Comparison of ENCODE assay signal across 9 cellular contexts in genomic region chr10:114634607-114634974, GRCh38. TPM values are rescaled to one million over a fixed set of nuclear protein-coding genes. Genes with fewer than 3 reads are reported as not detected.
A peak's percentile ranks its signal among the peaks of the same experiment; 100 is the strongest.
DNase-seq lines count a peak whose midpoint lies in the region; ATAC-seq and TF ChIP-seq lines count a peak whose summit lies in the region.
"Had no signal": no experiment of that assay in that cellular context is flagged by ENCODE, and none has a peak within 500 bp of the region (broad histone marks: within the 10 kb centered on the region; RNA-seq: fewer than 3 reads in every experiment).

No MANE protein-coding gene starts in this region.

- ATAC-seq in upper lobe of right lung (peak; percentile 76), GM18873 (IDR thresholded peaks at IDR 0.05; ENCODE audit: low FRiP score, unreplicated experiment) (no peak)
- no peak for ATAC-seq in activated CD8-positive, alpha-beta T cell treated with anti-CD3 and anti-CD28 coated beads, Interleukin-2, amount 10 ng/mL, durations not matched to agents 7 days and 5 days
- no peak for ATAC-seq in CD8-positive, alpha-beta T cell

- no peak overlapping the region for H3K4me3 ChIP-seq in cardiac fibroblast (replicated peaks in 1 of 2; ENCODE audit: low read depth in 2 of 2, low read length in 2 of 2)
- H3K4me3 ChIP-seq in upper lobe of right lung, result no peak overlapping the region
- H3K4me3 ChIP-seq in CD8-positive, alpha-beta T cell (ENCODE audit: low read depth, low read length), result no peak overlapping the region

- intact Hi-C loops in upper lobe of right lung (cut with DNase I), result no loop called here
- intact Hi-C loops in CD8-positive, alpha-beta T cell (cut with DNase I, micrococcal nuclease), result no loop called here

- POLR2A ChIA-PET in activated CD8-positive, alpha-beta T cell treated with anti-CD3 and anti-CD28 coated beads, Interleukin-2, amount 10 ng/mL, durations not matched to agents 7 days and 5 days (lab: Charles Lee), result no interaction called here
- POLR2A ChIA-PET in CD8-positive, alpha-beta T cell (lab: Charles Lee), result no interaction called here

- H3K27me3 ChIP-seq in upper lobe of right lung, result no peaks in the 10 kb centered on the region
- peaks cover 19% of the 10 kb centered on the region for H3K27me3 ChIP-seq in CD8-positive, alpha-beta T cell (ENCODE audit: insufficient read depth, low read length)

- H3K27ac Mint-ChIP-seq in activated CD8-positive, alpha-beta T cell treated with anti-CD3 and anti-CD28 coated beads, Interleukin-2, amount 10 ng/mL, durations not matched to agents 7 days and 5 days, result no peak overlapping the region
- H3K27ac Mint-ChIP-seq in CD8-positive, alpha-beta T cell, result no peak overlapping the region

- CTCF ChIA-PET in activated CD8-positive, alpha-beta T cell treated with anti-CD3 and anti-CD28 coated beads, Interleukin-2, amount 10 ng/mL, durations not matched to agents 7 days and 5 days (lab: Charles Lee), result no interaction called here
- CTCF ChIA-PET in CD8-positive, alpha-beta T cell (lab: Charles Lee), result interaction anchor here (0.8 kb wide), 1 partner anchor 116 kb away, joined by 3 read pairs; no protein-coding TSS in a partner anchor

- H3K9me3 Mint-ChIP-seq in activated CD8-positive, alpha-beta T cell treated with anti-CD3 and anti-CD28 coated beads, Interleukin-2, amount 10 ng/mL, durations not matched to agents 7 days and 5 days (ENCODE audit: insufficient read depth), result no peaks in the 10 kb centered on the region
- no peaks in the 10 kb centered on the region for H3K9me3 Mint-ChIP-seq in CD8-positive, alpha-beta T cell

- H3K4me3 Mint-ChIP-seq in activated CD8-positive, alpha-beta T cell treated with anti-CD3 and anti-CD28 coated beads, Interleukin-2, amount 10 ng/mL, durations not matched to agents 7 days and 5 days, result no peak overlapping the region
- no peak overlapping the region for H3K4me3 Mint-ChIP-seq in CD8-positive, alpha-beta T cell

- no peaks in the 10 kb centered on the region for H3K36me3 ChIP-seq in upper lobe of right lung
- no peaks in the 10 kb centered on the region for H3K36me3 ChIP-seq in CD8-positive, alpha-beta T cell (ENCODE audit: insufficient read depth, low read length)

- H3K27ac ChIP-seq in upper lobe of right lung, result peak overlapping the region; percentile 70
- H3K27ac ChIP-seq in CD8-positive, alpha-beta T cell (ENCODE audit: low read depth, low read length), result no peak overlapping the region
- H3K27ac ChIP-seq: 22Rv1 had no signal

- DNase-seq in DMS 273 (lab: John Stamatoyannopoulos, UW; ENCODE audit: unreplicated experiment), result peak; percentile 19
- DNase-seq in DMS 273 treated with DMSO at 0.1 percent for 48 hours (lab: John Stamatoyannopoulos, UW), result no peak
- DNase-seq in cardiac fibroblast (ENCODE audit: low read depth in 2 of 2), result peak; percentile 80 to 95
- DNase-seq in left kidney (ENCODE audit: low read depth, low spot score), result peak; percentile 67
- DNase-seq in upper lobe of right lung, result peak; percentile 68
- DNase-seq in activated CD8-positive, alpha-beta T cell treated with anti-CD3 and anti-CD28 coated beads, Interleukin-2, amount 10 ng/mL, durations not matched to agents 7 days and 5 days, result no peak
- DNase-seq in CD8-positive, alpha-beta T cell, result no peak

- peaks cover 37% of the 10 kb centered on the region for H3K4me1 ChIP-seq in upper lobe of right lung
- peaks cover 12% of the 10 kb centered on the region for H3K4me1 ChIP-seq in CD8-positive, alpha-beta T cell (ENCODE audit: insufficient read depth, low read length)

- TF ChIP-seq CTCF in cardiac fibroblast (IDR thresholded peaks at IDR 0.05; ENCODE audit: low read depth, low read length) (no peak), upper lobe of right lung (IDR thresholded peaks at IDR 0.05) (no peak)
- TF ChIP-seq CTCF in CD8-positive, alpha-beta T cell (IDR thresholded peaks at IDR 0.05), result no peak

- no peaks in the 10 kb centered on the region for H3K9me3 ChIP-seq in upper lobe of right lung
- no peaks in the 10 kb centered on the region for H3K9me3 ChIP-seq in CD8-positive, alpha-beta T cell (ENCODE audit: low read length)

- peaks cover 16% of the 10 kb centered on the region for H3K4me1 Mint-ChIP-seq in activated CD8-positive, alpha-beta T cell treated with anti-CD3 and anti-CD28 coated beads, Interleukin-2, amount 10 ng/mL, durations not matched to agents 7 days and 5 days (ENCODE audit: low read depth)
- H3K4me1 Mint-ChIP-seq in CD8-positive, alpha-beta T cell (ENCODE audit: low read depth), result peaks cover 17% of the 10 kb centered on the region

- H3K27me3 Mint-ChIP-seq in activated CD8-positive, alpha-beta T cell treated with anti-CD3 and anti-CD28 coated beads, Interleukin-2, amount 10 ng/mL, durations not matched to agents 7 days and 5 days (ENCODE audit: low read depth), result peaks cover 36% of the 10 kb centered on the region
- H3K27me3 Mint-ChIP-seq in CD8-positive, alpha-beta T cell (ENCODE audit: low read depth), result peaks cover 50% of the 10 kb centered on the region

- H3K36me3 Mint-ChIP-seq in activated CD8-positive, alpha-beta T cell treated with anti-CD3 and anti-CD28 coated beads, Interleukin-2, amount 10 ng/mL, durations not matched to agents 7 days and 5 days (ENCODE audit: low read depth), result no peaks in the 10 kb centered on the region
- no peaks in the 10 kb centered on the region for H3K36me3 Mint-ChIP-seq in CD8-positive, alpha-beta T cell

RNA-seq across cellular contexts. Expression of gene ABLIM1, which starts 23.5 kb away (rescaled TPM):
- 144 TPM for total RNA-seq in upper lobe of right lung
- 10 to 100 TPM; 62.3 to 64.1 TPM for total RNA-seq in activated CD8-positive, alpha-beta T cell treated with anti-CD3 and anti-CD28 coated beads, Interleukin-2, amount 10 ng/mL, durations not matched to agents 7 days and 5 days
- total RNA-seq in CD8-positive, alpha-beta T cell, result 100 to 1,000 TPM; 293 to 298 TPM

Comparison
In these comparisons a context has a peak if more than half of its experiments do, and no peak if none do; other contexts are left out.
1. DNase-seq: peak in DMS 273 (single experiment), cardiac fibroblast (2 of 2), left kidney (single experiment) and upper lobe of right lung (single experiment); none in DMS 273 treated with DMSO at 0.1 percent for 48 hours (single experiment), activated CD8-positive, alpha-beta T cell treated with anti-CD3 and anti-CD28 coated beads, Interleukin-2, amount 10 ng/mL, durations not matched to agents 7 days and 5 days (single experiment) and CD8-positive, alpha-beta T cell (0 of 7).